8 cellular contexts compared by ENCODE assay signal in the genomic region with DNA sequence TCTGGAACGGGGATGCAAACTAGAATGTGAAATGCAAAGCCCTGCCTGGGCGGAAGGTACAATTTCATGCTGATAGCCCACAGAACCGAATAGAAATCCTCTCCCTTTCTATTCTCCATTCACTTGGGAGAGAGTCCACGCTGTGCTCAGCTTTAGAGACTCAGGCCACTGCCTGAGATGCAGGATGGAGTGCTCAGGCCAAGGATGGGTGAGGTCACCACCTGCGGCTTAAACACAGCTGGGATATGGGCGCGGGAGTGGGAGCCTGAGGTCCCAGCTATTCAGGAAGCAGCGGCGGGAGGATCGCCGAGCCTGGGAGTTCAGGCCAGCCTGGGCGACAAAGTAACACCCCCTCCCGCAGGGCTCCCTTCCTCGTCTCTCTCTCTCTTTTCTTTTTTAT. TPM values are rescaled to one million over a fixed set of nuclear protein-coding genes. Genes with fewer than 3 reads are reported as not detected.
A peak's percentile ranks its signal among the peaks of the same experiment; 100 is the strongest.
DNase-seq lines count a peak whose midpoint lies in the region; ATAC-seq, FAIRE-seq and TF ChIP-seq lines count a peak whose summit lies in the region.

No MANE protein-coding gene starts in this region.

- H3K9me3 ChIP-seq in GM12878 (replicated peaks; ENCODE audit: control insufficient read depth, insufficient read depth, low read length) (peaks cover 2% of the 10 kb centered on the region; the same call in 1 of the 3 replicates), smooth muscle cell (replicated peaks; ENCODE audit: low read depth) (no peaks in the 10 kb centered on the region), WERI-Rb-1 (ENCODE audit: severe bottlenecking) (no peaks in the 10 kb centered on the region)

- no peak for FAIRE-seq in GM12892 (lab: Jason Lieb, UNC)
- no peak for FAIRE-seq in GM12878 (lab: Jason Lieb, UNC)

- DNase-seq in 8988T (peak; percentile 14), GM12892 (ENCODE audit: insufficient read length) (peak; percentile 25), LHCN-M2 (ENCODE audit: low read depth) (peak; percentile 59), GM12878 (ENCODE audit: low read depth, low spot score) (no peak), iris pigment epithelial cell (ENCODE audit: low read depth) (peak; percentile 44), smooth muscle cell (lab: John Stamatoyannopoulos, UW; ENCODE audit: unreplicated experiment) (no peak), WERI-Rb-1 (no peak), NCI-H2196 treated with DMSO at 0.1 percent for 48 hours (lab: John Stamatoyannopoulos, UW; ENCODE audit: unreplicated experiment) (no peak)

- BruUV-seq in GM12878 (replicated peaks; lab: Mats Ljungman, UMichigan) = TSS peak; percentile 80

- no peaks in the 10 kb centered on the region; a peak in 2 of 4 replicates for H3K36me3 ChIP-seq in GM12878 (ENCODE audit: control insufficient read depth in 2 of 2, insufficient read depth in 2 of 2, low read length in 1 of 2)
- no peaks in the 10 kb centered on the region for H3K36me3 ChIP-seq in smooth muscle cell (ENCODE audit: low read depth)
- peaks cover 5% of the 10 kb centered on the region; the same call in 1 of the 2 replicates for H3K36me3 ChIP-seq in WERI-Rb-1

- TF ChIP-seq POLR2A in GM12892 (IDR thresholded peaks at IDR 0.05; ENCODE audit: low read depth, low read length) (no peak), GM12878 (IDR thresholded peaks at IDR 0.05; ENCODE audit: low read depth, low read length) (no peak)

- RAD21 ChIA-PET in GM12878 (lab: Charles Lee; ENCODE audit: unreplicated experiment) = no interaction called here

- H3K4me1 ChIP-seq in GM12878 (ENCODE audit: control insufficient read depth, insufficient read depth, low read length) (no peaks in the 10 kb centered on the region), smooth muscle cell (ENCODE audit: low read depth) (no peaks in the 10 kb centered on the region)

- CTCF ChIA-PET in GM12878 (lab: Yijun Ruan, JAX) = interaction anchor here (1.1 kb wide), 1 partner anchor 37 kb away, joined by 4 read pairs; no protein-coding TSS in a partner anchor

- H2AFZ ChIP-seq in GM12878 (ENCODE audit: control insufficient read depth, low read depth, low read length) (peak overlapping the region; percentile 61), smooth muscle cell (ENCODE audit: low read depth) (no peak overlapping the region)

- TF ChIP-seq CTCF in GM12878 (IDR thresholded peaks at IDR 0.05 in 2 of 3, conservative IDR thresholded peaks at IDR 0.05 in 1 of 3; ENCODE audit: control insufficient read depth in 2 of 3, extremely low read depth in 1 of 3, insufficient read depth in 1 of 3, low read depth in 3 of 3, low read length in 3 of 3) (no peak), smooth muscle cell (IDR thresholded peaks at IDR 0.05; ENCODE audit: borderline replicate concordance, insufficient read depth, poor library complexity, severe bottlenecking) (no peak), WERI-Rb-1 (IDR thresholded peaks at IDR 0.05; ENCODE audit: low read depth, low read length) (no peak)

- in situ Hi-C loops in GM12878 (cut with MboI) = no loop called here

- no peak for TF ChIP-seq RAD21 in GM12878 (IDR thresholded peaks at IDR 0.05; ENCODE audit: insufficient read depth, low read depth, low read length)

- peak overlapping the region; percentile 16; the same call in 1 of the 2 replicates for H3K9ac ChIP-seq in GM12878 (ENCODE audit: control insufficient read depth, insufficient read depth, low read length)
- peak overlapping the region; percentile 2 for H3K9ac ChIP-seq in smooth muscle cell (ENCODE audit: low read depth)

- H3K27me3 ChIP-seq in GM12878 (replicated peaks in 1 of 2; ENCODE audit: control insufficient read depth in 2 of 2, insufficient read depth in 2 of 2, low read length in 1 of 2) = no peaks in the 10 kb centered on the region
- H3K27me3 ChIP-seq in smooth muscle cell (ENCODE audit: low read depth) = no peaks in the 10 kb centered on the region
- H3K27me3 ChIP-seq in WERI-Rb-1 (ENCODE audit: insufficient read depth, low read depth, severe bottlenecking) = no peaks in the 10 kb centered on the region

- H3K4me2 ChIP-seq in GM12878 (ENCODE audit: control insufficient read depth, insufficient read depth) (peak overlapping the region; percentile 70; the same call in 1 of the 2 replicates), smooth muscle cell (peak overlapping the region; percentile 96)

- POLR2A ChIA-PET in GM12878 (lab: Charles Lee) = interaction anchor here (0.6 to 1.8 kb wide), 2 partner anchors 52 to 57 kb away, joined by 5 read pairs; no protein-coding TSS in a partner anchor

- no peaks in the 10 kb centered on the region for H4K20me1 ChIP-seq in GM12878 (ENCODE audit: control insufficient read depth, insufficient read depth)
- no peaks in the 10 kb centered on the region for H4K20me1 ChIP-seq in smooth muscle cell (ENCODE audit: low read depth)

- TF ChIP-seq EP300 in GM12878 (IDR thresholded peaks at IDR 0.05; ENCODE audit: borderline replicate concordance in 1 of 2, control insufficient read depth in 1 of 2, low read depth in 2 of 2, low read length in 2 of 2) = no peak

- intact Hi-C loops in GM12878 (cut with micrococcal nuclease; ENCODE audit: unreplicated experiment) = loop anchor here (5.0 kb wide), 1 partner anchor 101 kb away; no protein-coding TSS in a partner anchor

- no peak overlapping the region for H3K27ac ChIP-seq in GM12878 (ENCODE audit: control insufficient read depth, insufficient read depth)
- H3K27ac ChIP-seq in smooth muscle cell (ENCODE audit: low read depth) = peak overlapping the region; percentile 99
- no peak overlapping the region for H3K27ac ChIP-seq in WERI-Rb-1

- no peaks in the 10 kb centered on the region; the same call in 1 of the 2 replicates for H3K79me2 ChIP-seq in GM12878 (ENCODE audit: control insufficient read depth, insufficient read depth, low read length)
- peaks cover 7% of the 10 kb centered on the region for H3K79me2 ChIP-seq in smooth muscle cell (ENCODE audit: low read depth)

- ATAC-seq in GM12878 = peak; percentile 16

- SMC1A ChIA-PET in GM12878 (lab: Charles Lee; ENCODE audit: uncharacterized antibody, unreplicated experiment) = no interaction called here

- H3F3A ChIP-seq in smooth muscle cell (ENCODE audit: low read depth) = peaks cover 10% of the 10 kb centered on the region

- WGBS in GM12878 (ENCODE audit: insufficient coverage, insufficient replicate concordance, low lambda C conversion rate, missing lambda C conversion rate) = 47% methylated on average over 14 of the region's 14 CpGs
- WGBS in smooth muscle cell (ENCODE audit: low lambda C conversion rate) = 15% methylated on average over 14 of the region's 14 CpGs

- H3K4me3 ChIP-seq in GM12878 = peak overlapping the region; percentile 67; the same call in 1 of the 2 replicates
- H3K4me3 ChIP-seq in smooth muscle cell = peak overlapping the region; percentile 92
- no peak overlapping the region for H3K4me3 ChIP-seq in WERI-Rb-1 (ENCODE audit: low read depth, low read length)

TF ChIP-seq in GM12878, 131 proteins besides CTCF, POLR2A, EP300 and RAD21 (continues in another document):
- TF ChIP-seq SMAD5 (IDR thresholded peaks at IDR 0.05; ENCODE audit: low read depth) (no peak), JUND (IDR thresholded peaks at IDR 0.05; ENCODE audit: low read depth, low read length) (no peak), MEF2A (IDR thresholded peaks at IDR 0.05; ENCODE audit: insufficient read depth, low read depth, low read length) (no peak), TBL1XR1 (IDR thresholded peaks at IDR 0.05; ENCODE audit: low read depth, low read length) (no peak), GATAD2B (conservative IDR thresholded peaks at IDR 0.05; ENCODE audit: low read depth) (no peak)
- TF ChIP-seq, protein P1, sequence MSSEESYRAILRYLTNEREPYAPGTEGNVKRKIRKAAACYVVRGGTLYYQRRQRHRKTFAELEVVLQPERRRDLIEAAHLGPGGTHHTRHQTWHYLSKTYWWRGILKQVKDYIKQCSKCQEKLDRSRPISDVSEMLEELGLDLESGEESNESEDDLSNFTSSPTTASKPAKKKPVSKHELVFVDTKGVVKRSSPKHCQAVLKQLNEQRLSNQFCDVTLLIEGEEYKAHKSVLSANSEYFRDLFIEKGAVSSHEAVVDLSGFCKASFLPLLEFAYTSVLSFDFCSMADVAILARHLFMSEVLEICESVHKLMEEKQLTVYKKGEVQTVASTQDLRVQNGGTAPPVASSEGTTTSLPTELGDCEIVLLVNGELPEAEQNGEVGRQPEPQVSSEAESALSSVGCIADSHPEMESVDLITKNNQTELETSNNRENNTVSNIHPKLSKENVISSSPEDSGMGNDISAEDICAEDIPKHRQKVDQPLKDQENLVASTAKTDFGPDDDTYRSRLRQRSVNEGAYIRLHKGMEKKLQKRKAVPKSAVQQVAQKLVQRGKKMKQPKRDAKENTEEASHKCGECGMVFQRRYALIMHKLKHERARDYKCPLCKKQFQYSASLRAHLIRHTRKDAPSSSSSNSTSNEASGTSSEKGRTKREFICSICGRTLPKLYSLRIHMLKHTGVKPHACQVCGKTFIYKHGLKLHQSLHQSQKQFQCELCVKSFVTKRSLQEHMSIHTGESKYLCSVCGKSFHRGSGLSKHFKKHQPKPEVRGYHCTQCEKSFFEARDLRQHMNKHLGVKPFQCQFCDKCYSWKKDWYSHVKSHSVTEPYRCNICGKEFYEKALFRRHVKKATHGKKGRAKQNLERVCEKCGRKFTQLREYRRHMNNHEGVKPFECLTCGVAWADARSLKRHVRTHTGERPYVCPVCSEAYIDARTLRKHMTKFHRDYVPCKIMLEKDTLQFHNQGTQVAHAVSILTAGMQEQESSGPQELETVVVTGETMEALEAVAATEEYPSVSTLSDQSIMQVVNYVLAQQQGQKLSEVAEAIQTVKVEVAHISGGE (CRISPR knock-in tag; IDR thresholded peaks at IDR 0.05) = no peak

RNA-seq across cellular contexts. Expression of a gene that starts 0.4 kb away (rescaled TPM):
- 35.9 TPM for polyA plus RNA-seq in GM12892 (2012; ENCODE audit: missing spikeins)
- total RNA-seq in LHCN-M2 (2014; rRNA removed) = 46.2 and 59.2 TPM in 2 replicates
- polyA plus RNA-seq in LHCN-M2 (2012) = 11.2 TPM
- total RNA-seq in GM12878 (2013; cell fraction: nucleolus; rRNA removed) = 361 and 381 TPM in 2 replicates
- 19.7 and 27.4 TPM in 2 replicates for total RNA-seq in GM12878 (2014; rRNA removed)
- 35.2 and 37.3 TPM in 2 replicates for total RNA-seq in GM12878 (2014; rRNA removed; fragmentation: Illumina TruSeq; extraction: Trizol)
- 17.6 and 18.2 TPM in 2 replicates for total RNA-seq in GM12878 (2021)
- polyA plus RNA-seq in GM12878 (2011; ENCODE audit: low read depth) = 28.7 TPM
- polyA plus RNA-seq in GM12878 (2011; rRNA removed) = 90.1 and 132 TPM in 2 replicates
- 42.6 and 47.6 TPM in 2 replicates for polyA plus RNA-seq in GM12878 (2011; cell fraction: cytosol; rRNA removed)
- 125 and 146 TPM in 2 replicates for polyA plus RNA-seq in GM12878 (2011; cell fraction: nucleus; rRNA removed)
- 28.6 and 29.7 TPM in 2 replicates for polyA plus RNA-seq in GM12878 (2012)
- polyA plus RNA-seq in GM12878 (2014; fragmentation: Illumina TruSeq; extraction: Trizol) = 32.0 and 51.8 TPM in 2 replicates
- polyA plus RNA-seq in GM12878 (2014; fragmentation: Nextera tagmentation; extraction: Ambion mirVana) = 10 to 100 TPM in 1 of 2 experiments, 1 to 10 TPM in 1; 9.9 to 11.3 TPM
- polyA plus RNA-seq in GM12878 (2014; rRNA removed) = 23.7 and 32.0 TPM in 2 replicates
- polyA plus RNA-seq in GM12878 (2016; fragmentation: Nextera tagmentation; extraction: Ambion mirVana) = 10 to 100 TPM; 12.0 to 16.4 TPM
- polyA minus RNA-seq in GM12878 (2011; rRNA and poly(A)+ RNA removed) = 55.0 and 56.2 TPM in 2 replicates
- 28.3 and 28.7 TPM in 2 replicates for polyA minus RNA-seq in GM12878 (2011; cell fraction: cytosol; rRNA and poly(A)+ RNA removed)
- 36.8 and 54.2 TPM in 2 replicates for polyA minus RNA-seq in GM12878 (2011; cell fraction: nucleus; rRNA and poly(A)+ RNA removed)
- 53.2 and 60.0 TPM in 2 replicates for total RNA-seq in smooth muscle cell
- polyA plus RNA-seq in smooth muscle cell = 20.6 and 32.9 TPM in 2 replicates

Comparison
In these comparisons a context has a peak if more than half of its experiments do, and no peak if none do; other contexts are left out.
1. DNase-seq: peak in 8988T (single experiment), GM12892 (single experiment), LHCN-M2 (single experiment) and iris pigment epithelial cell (single experiment); none in GM12878 (single experiment), smooth muscle cell (single experiment), WERI-Rb-1 (single experiment) and NCI-H2196 treated with DMSO at 0.1 percent for 48 hours (single experiment).